ENCODE assay signal across 8 cellular contexts in the genomic region with DNA sequence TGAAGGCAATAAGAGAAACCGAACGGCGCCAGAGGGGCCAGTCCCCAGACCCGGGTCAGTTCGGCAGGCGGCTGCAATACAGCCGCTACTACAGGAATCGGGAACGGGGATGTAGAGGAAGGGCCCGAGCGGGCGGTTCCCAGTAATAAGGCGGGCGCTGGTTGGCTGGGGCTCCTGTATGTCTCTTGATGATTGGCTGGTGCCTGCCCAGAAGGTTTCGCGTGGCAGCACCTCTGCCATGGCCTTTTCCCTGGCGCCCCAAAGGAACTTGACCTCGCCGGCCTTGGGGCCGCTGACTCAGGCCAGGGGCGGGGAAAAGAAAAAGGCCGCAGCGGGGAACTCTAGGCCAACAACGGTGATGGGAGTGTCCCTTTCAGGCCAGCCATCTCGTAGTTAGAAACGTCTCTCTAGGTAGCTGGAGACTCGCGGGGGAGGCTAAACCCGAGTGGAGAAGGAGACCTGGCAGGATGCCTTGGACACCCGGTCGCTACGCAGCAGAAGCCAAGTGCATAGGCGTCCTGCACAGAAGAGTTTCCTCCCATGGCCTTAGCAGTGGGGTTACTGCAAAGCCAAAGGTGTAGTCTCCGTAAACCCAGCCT. TPM values are rescaled to one million over a fixed set of nuclear protein-coding genes. Genes with fewer than 3 reads are reported as not detected.
DNase-seq lines count a peak whose midpoint lies in the region; ATAC-seq and TF ChIP-seq lines count a peak whose summit lies in the region.

A gene with protein sequence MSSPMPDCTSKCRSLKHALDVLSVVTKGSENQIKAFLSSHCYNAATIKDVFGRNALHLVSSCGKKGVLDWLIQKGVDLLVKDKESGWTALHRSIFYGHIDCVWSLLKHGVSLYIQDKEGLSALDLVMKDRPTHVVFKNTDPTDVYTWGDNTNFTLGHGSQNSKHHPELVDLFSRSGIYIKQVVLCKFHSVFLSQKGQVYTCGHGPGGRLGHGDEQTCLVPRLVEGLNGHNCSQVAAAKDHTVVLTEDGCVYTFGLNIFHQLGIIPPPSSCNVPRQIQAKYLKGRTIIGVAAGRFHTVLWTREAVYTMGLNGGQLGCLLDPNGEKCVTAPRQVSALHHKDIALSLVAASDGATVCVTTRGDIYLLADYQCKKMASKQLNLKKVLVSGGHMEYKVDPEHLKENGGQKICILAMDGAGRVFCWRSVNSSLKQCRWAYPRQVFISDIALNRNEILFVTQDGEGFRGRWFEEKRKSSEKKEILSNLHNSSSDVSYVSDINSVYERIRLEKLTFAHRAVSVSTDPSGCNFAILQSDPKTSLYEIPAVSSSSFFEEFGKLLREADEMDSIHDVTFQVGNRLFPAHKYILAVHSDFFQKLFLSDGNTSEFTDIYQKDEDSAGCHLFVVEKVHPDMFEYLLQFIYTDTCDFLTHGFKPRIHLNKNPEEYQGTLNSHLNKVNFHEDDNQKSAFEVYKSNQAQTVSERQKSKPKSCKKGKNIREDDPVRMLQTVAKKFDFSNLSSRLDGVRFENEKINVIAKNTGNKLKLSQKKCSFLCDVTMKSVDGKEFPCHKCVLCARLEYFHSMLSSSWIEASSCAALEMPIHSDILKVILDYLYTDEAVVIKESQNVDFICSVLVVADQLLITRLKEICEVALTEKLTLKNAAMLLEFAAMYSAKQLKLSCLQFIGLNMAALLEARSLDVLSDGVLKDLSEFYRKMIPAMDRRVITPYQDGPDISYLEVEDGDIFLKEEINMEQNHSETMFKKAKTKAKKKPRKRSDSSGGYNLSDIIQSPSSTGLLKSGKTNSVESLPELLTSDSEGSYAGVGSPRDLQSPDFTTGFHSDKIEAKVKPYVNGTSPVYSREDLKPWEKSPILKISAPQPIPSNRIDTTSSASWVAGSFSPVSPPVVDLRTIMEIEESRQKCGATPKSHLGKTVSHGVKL (N-terminal part only) (minus strand): TSS at position 111 of the 599 bp plus-strand sequence. CDS start 7,258 bp downstream, outside the sequence.

- H3K9me3 Mint-ChIP-seq in GM23338 = no peaks in the 10 kb centered on the region
- H3K9me3 Mint-ChIP-seq in natural killer cell = no peaks in the 10 kb centered on the region

- H3K27me3 ChIP-seq in DOHH2 (ENCODE audit: control insufficient read depth, low read length) = no peaks in the 10 kb centered on the region
- no peaks in the 10 kb centered on the region for H3K27me3 ChIP-seq in GM23338 (ENCODE audit: insufficient read depth)

- peak within 1 kb of the TSS; percentile 91 for H3K4me2 ChIP-seq in DOHH2 (ENCODE audit: low read length)
- peak within 1 kb of the TSS; percentile 79 for H3K4me2 ChIP-seq in GM23338

- peak; percentile 94 for DNase-seq in GM23338 (ENCODE audit: low spot score)
- DNase-seq in LHCN-M2 (ENCODE audit: low read depth) = peak; percentile 94
- peak; percentile 85 for DNase-seq in RPMI8226
- peak; percentile 82 to 86 for DNase-seq in activated T-helper 1 cell treated with anti-CD3 and anti-CD28 coated beads, Interleukin-2, amount 50 U/mL, for 16 hours (ENCODE audit: low read depth in 1 of 2, low spot score in 1 of 2)
- peak; percentile 94 for DNase-seq in fibroblast of mammary gland (ENCODE audit: low read depth)
- DNase-seq in natural killer cell = peak; percentile 94
- peak; percentile 90 for DNase-seq in stimulated activated naive CD8-positive, alpha-beta T cell treated with anti-CD3 and anti-CD28 coated beads, Interleukin-15, Interleukin-2, amounts not matched to agents 100 U/mL and 50 U/mL, for 24 hours

- H3K9me3 ChIP-seq in DOHH2 (ENCODE audit: control insufficient read depth, insufficient read depth, low read length) = no peaks in the 10 kb centered on the region

- H3K9me2 ChIP-seq in DOHH2 (replicated peaks; ENCODE audit: control insufficient read depth, low read length) (no peaks in the 10 kb centered on the region), GM23338 (ENCODE audit: insufficient read depth) (no peaks in the 10 kb centered on the region)

- H3K4me3 ChIP-seq in DOHH2 (ENCODE audit: low read length) (peak within 1 kb of the TSS; percentile 78), GM23338 (peak within 1 kb of the TSS; percentile 85), fibroblast of mammary gland (ENCODE audit: control insufficient read depth, low read depth, low read length) (peak within 1 kb of the TSS; percentile 88)

- ATAC-seq in GM23338 (peak; percentile 94), natural killer cell (peak; percentile 89 to 94 (median 93))
- ATAC-seq in stimulated activated naive CD8-positive, alpha-beta T cell treated with anti-CD3 and anti-CD28 coated beads, Interleukin-15, Interleukin-2, amounts not matched to agents 100 U/mL and 50 U/mL, for 24 hours = peak; percentile 98

- H3K79me2 ChIP-seq in DOHH2 (ENCODE audit: control insufficient read depth, low read length) (peaks cover 55% of the 10 kb centered on the region), GM23338 (replicated peaks; ENCODE audit: insufficient read depth) (peaks cover 44% of the 10 kb centered on the region)

- H2AFZ ChIP-seq in GM23338 = peak within 1 kb of the TSS; percentile 98

- H3K36me3 ChIP-seq in DOHH2 (ENCODE audit: control insufficient read depth, low read length) (peaks cover 35% of the 10 kb centered on the region), GM23338 (ENCODE audit: insufficient read depth) (no peaks in the 10 kb centered on the region)

- H3K27me3 Mint-ChIP-seq in GM23338 (ENCODE audit: insufficient read depth, low read depth, poor library complexity) (peaks cover 4% of the 10 kb centered on the region), natural killer cell (ENCODE audit: low read depth in 2 of 2) (no peaks in the 10 kb centered on the region)

- intact Hi-C loops in natural killer cell (cut with micrococcal nuclease) = loop anchor here (1.0 to 5.0 kb wide), 2 partner anchors 820 to 946 kb away; partner anchors contain the start of genes DOP1A, PGM3, RWDD2A and UBE3D

- peaks cover 34% of the 10 kb centered on the region for H3K4me1 ChIP-seq in DOHH2 (ENCODE audit: control insufficient read depth, low read length)
- H3K4me1 ChIP-seq in GM23338 (ENCODE audit: insufficient read depth) = peaks cover 28% of the 10 kb centered on the region

- H3K27ac Mint-ChIP-seq in GM23338 (peak within 1 kb of the TSS; percentile 96), natural killer cell (peak within 1 kb of the TSS; percentile 94 to 97)

- peaks cover 31% of the 10 kb centered on the region for H3K4me1 Mint-ChIP-seq in GM23338
- H3K4me1 Mint-ChIP-seq in natural killer cell = peaks cover 32 to 40% of the 10 kb centered on the region in 2 donors

- no peaks in the 10 kb centered on the region for H3F3A ChIP-seq in DOHH2 (ENCODE audit: control insufficient read depth, insufficient read depth)
- H3F3A ChIP-seq in GM23338 (replicated peaks; ENCODE audit: low read depth) = no peaks in the 10 kb centered on the region; the same call in 1 of the 2 replicates

- peak within 1 kb of the TSS; percentile 97 for H3K4me3 Mint-ChIP-seq in GM23338
- peak within 1 kb of the TSS; percentile 97 for H3K4me3 Mint-ChIP-seq in natural killer cell

- peak within 1 kb of the TSS; percentile 43 for H3K27ac ChIP-seq in DOHH2 (ENCODE audit: low read depth, low read length)
- H3K27ac ChIP-seq in GM23338 (ENCODE audit: low read depth) = peak within 1 kb of the TSS; percentile 93

- H4K20me1 ChIP-seq in DOHH2 (ENCODE audit: control insufficient read depth, insufficient read depth, low read depth, low read length) (no peaks in the 10 kb centered on the region; the same call in 1 of the 2 replicates), GM23338 (replicated peaks; ENCODE audit: insufficient read depth) (peaks cover 4% of the 10 kb centered on the region; the same call in 1 of the 2 replicates)

- H3K36me3 Mint-ChIP-seq in GM23338 (ENCODE audit: low read depth) (peaks cover 11% of the 10 kb centered on the region), natural killer cell (no peaks in the 10 kb centered on the region)

- TF ChIP-seq CTCF in DOHH2 (IDR thresholded peaks at IDR 0.05; ENCODE audit: low read depth, low read length, poor library complexity, severe bottlenecking) (no peak), GM23338 (conservative IDR thresholded peaks at IDR 0.05; ENCODE audit: low read depth in 2 of 2) (no peak), fibroblast of mammary gland (conservative IDR thresholded peaks at IDR 0.05; ENCODE audit: control insufficient read depth, insufficient read depth, low read depth, low read length) (no peak), natural killer cell (IDR thresholded peaks at IDR 0.05) (no peak)

TF ChIP-seq in GM23338, 12 proteins besides CTCF, POLR2A, EP300 and RAD21:
- peak; percentile 60 for TF ChIP-seq POLR2AphosphoS5 (IDR thresholded peaks at IDR 0.05; ENCODE audit: low read depth)
- TF ChIP-seq CREB1 (CRISPR knock-in tag; IDR thresholded peaks at IDR 0.05; ENCODE audit: low read depth) = peak; percentile 59; the same call in 1 of the 2 replicates
- TF ChIP-seq NANOG (IDR thresholded peaks at IDR 0.05; ENCODE audit: borderline replicate concordance) = no peak

RNA-seq across cellular contexts. Expression of the gene that starts here (rescaled TPM):
- total RNA-seq in GM23338 (2014; rRNA removed; shearing (Covaris generic)) = 25.9 and 28.7 TPM in 2 replicates
- polyA plus RNA-seq in GM23338 (2016; fragmentation: Nextera tagmentation; extraction: Ambion mirVana) = 15.4 and 16.0 TPM in 2 replicates
- 34.8 and 35.8 TPM in 2 replicates for total RNA-seq in LHCN-M2 (2014; rRNA removed)
- 7.8 TPM for polyA plus RNA-seq in LHCN-M2 (2012)
- total RNA-seq in natural killer cell = 10 to 100 TPM; 18.3 to 23.5 (median 22.2) TPM

Comparison
In these comparisons a context has a peak if more than half of its experiments do, and no peak if none do; other contexts are left out.
1. Peak in every context shown above with its lines: DNase-seq, ATAC-seq, H3K4me3 ChIP-seq and H3K27ac ChIP-seq.